Comparison of ENCODE assay signal across 7 cellular contexts in genomic region chr1:202546377-202546776, GRCh38.
DNase-seq lines count a peak whose midpoint lies in the region; ATAC-seq and TF ChIP-seq lines count a peak whose summit lies in the region.
"Not testable (repeated sequence)": the region's sequence is repeated elsewhere in the genome, so short reads cannot be mapped to it uniquely, and the experiment has no call there.

No MANE protein-coding gene starts in this region.

- H3K9me3 ChIP-seq in OCI-LY3 (ENCODE audit: insufficient read depth, low read length); muscle layer of colon (ENCODE audit: low read length); stomach smooth muscle (ENCODE audit: control insufficient read depth in 2 of 2, low read length in 2 of 2): not testable (repeated sequence)

- H3K79me2 ChIP-seq in OCI-LY3 (ENCODE audit: low read length): not testable (repeated sequence)

- not testable (repeated sequence) for H3K27ac ChIP-seq in OCI-LY3 (ENCODE audit: low read length)
- peak overlapping the region; percentile 86 for H3K27ac ChIP-seq in muscle layer of colon (ENCODE audit: low read depth, low read length)
- H3K27ac ChIP-seq in stomach smooth muscle (ENCODE audit: low read length): peak overlapping the region; percentile 71

- not testable (repeated sequence) for DNase-seq in Right ventricle myocardium inferior (ENCODE audit: missing footprints)

- not testable (repeated sequence) for H4K20me1 ChIP-seq in OCI-LY3 (ENCODE audit: insufficient read depth, low read length)

- H3K4me2 ChIP-seq in OCI-LY3 (ENCODE audit: low read length): peak overlapping the region; percentile 37

- TF ChIP-seq CTCF in OCI-LY3 (IDR thresholded peaks at IDR 0.05; ENCODE audit: low read depth, low read length): not testable (repeated sequence)

- ATAC-seq in GM19035 (IDR thresholded peaks at IDR 0.05; ENCODE audit: unreplicated experiment) (peak; percentile 28), HG02623 (IDR thresholded peaks at IDR 0.05; ENCODE audit: unreplicated experiment) (peak; percentile 15), HG03097 (IDR thresholded peaks at IDR 0.05; ENCODE audit: low FRiP score, unreplicated experiment) (peak; percentile 19), Right ventricle myocardium inferior (peak; percentile 47)

- H3K4me1 ChIP-seq in OCI-LY3 (ENCODE audit: low read length) (peaks cover 10% of the 10 kb centered on the region), muscle layer of colon (ENCODE audit: insufficient read depth, low read length) (peaks cover 27% of the 10 kb centered on the region), stomach smooth muscle (ENCODE audit: control insufficient read depth, insufficient read depth, low read length) (peaks cover 26% of the 10 kb centered on the region)

- H3K36me3 ChIP-seq in OCI-LY3 (replicated peaks; ENCODE audit: low read depth, low read length); muscle layer of colon (ENCODE audit: insufficient read depth, low read length); stomach smooth muscle (ENCODE audit: control insufficient read depth in 2 of 2, insufficient read depth in 2 of 2, low read length in 2 of 2): not testable (repeated sequence)

- intact Hi-C loops in Right ventricle myocardium inferior (cut with DNase I): not testable (repeated sequence)

- not testable (repeated sequence) for H3K27me3 ChIP-seq in OCI-LY3 (ENCODE audit: low read depth, low read length); muscle layer of colon (ENCODE audit: control insufficient read depth in 1 of 2, insufficient read depth in 2 of 2, low read length in 2 of 2); stomach smooth muscle (ENCODE audit: control insufficient read depth in 1 of 2, insufficient read depth in 2 of 2, low read length in 2 of 2)

- not testable (repeated sequence) for H3K4me3 ChIP-seq in OCI-LY3 (ENCODE audit: low read length)
- H3K4me3 ChIP-seq in muscle layer of colon (ENCODE audit: low read depth in 1 of 2, low read length in 2 of 2): peak overlapping the region in 1 of 2 donors; percentile 50
- H3K4me3 ChIP-seq in stomach smooth muscle (ENCODE audit: low read length in 2 of 2): peak overlapping the region; percentile 41 to 52

- not testable (repeated sequence) for H3K9ac ChIP-seq in OCI-LY3 (ENCODE audit: low read length); muscle layer of colon (ENCODE audit: low read length)
- H3K9ac ChIP-seq in stomach smooth muscle (ENCODE audit: low read length in 2 of 2): peak overlapping the region; percentile 60 to 64

- H2AFZ ChIP-seq in OCI-LY3 (ENCODE audit: low read depth, low read length): not testable (repeated sequence)
